In genomic region chr21:44018127-44018526, GRCh38 we compare ENCODE assay signal across 25 cellular contexts. TPM values are rescaled to one million over a fixed set of nuclear protein-coding genes. Genes with fewer than 3 reads are reported as not detected.
A peak's percentile ranks its signal among the peaks of the same experiment; 100 is the strongest.
DNase-seq lines count a peak whose midpoint lies in the region; ATAC-seq, FAIRE-seq and TF ChIP-seq lines count a peak whose summit lies in the region.
"Had no signal": no experiment of that assay in that cellular context is flagged by ENCODE, and none has a peak within 500 bp of the region (broad histone marks: within the 10 kb centered on the region; RNA-seq: fewer than 3 reads in every experiment).

No MANE protein-coding gene starts in this region.

- intact Hi-C loops in colonic mucosa (cut with DNase I) (no loop called here), pancreas (cut with DNase I) (no loop called here)

- no peak for TF ChIP-seq POLR2A in GM12891 (IDR thresholded peaks at IDR 0.05; ENCODE audit: low read depth, low read length)

- peaks cover 0 to 4% of the 10 kb centered on the region in 2 donors for H3K36me3 Mint-ChIP-seq in activated T-cell treated with anti-CD3 and anti-CD28 coated beads, Interleukin-2, amount 50 U/mL, for 72 hours (ENCODE audit: insufficient read depth in 2 of 2)
- H3K36me3 Mint-ChIP-seq in IgD-negative memory B cell, result no peaks in the 10 kb centered on the region
- peaks cover 23% of the 10 kb centered on the region for H3K36me3 Mint-ChIP-seq in activated naive CD8-positive, alpha-beta T cell treated with anti-CD3 and anti-CD28 coated beads, Interleukin-2, amount 50 U/mL, for 24 hours (ENCODE audit: low read depth)
- H3K36me3 Mint-ChIP-seq: brain, memory B cell had no signal

- no peak for TF ChIP-seq CTCF in smooth muscle cell (IDR thresholded peaks at IDR 0.05; ENCODE audit: borderline replicate concordance, insufficient read depth, poor library complexity, severe bottlenecking)
- TF ChIP-seq CTCF in colonic mucosa (IDR thresholded peaks at IDR 0.05), result no peak
- no peak for TF ChIP-seq CTCF in pancreas (IDR thresholded peaks at IDR 0.05)

- no peak overlapping the region for H3K4me2 ChIP-seq in smooth muscle cell

- H3K9ac ChIP-seq in smooth muscle cell (ENCODE audit: low read depth) (no peak overlapping the region), colonic mucosa (ENCODE audit: low read depth in 2 of 2, low read length in 2 of 2) (no peak overlapping the region)

- H3K27ac Mint-ChIP-seq in activated T-cell treated with anti-CD3 and anti-CD28 coated beads, Interleukin-2, amount 50 U/mL, for 72 hours, result peak overlapping the region; percentile 94
- H3K27ac Mint-ChIP-seq in IgD-negative memory B cell, result peak overlapping the region; percentile 72 to 89 (median 81)
- peak overlapping the region; percentile 50 for H3K27ac Mint-ChIP-seq in activated naive CD8-positive, alpha-beta T cell treated with anti-CD3 and anti-CD28 coated beads, Interleukin-2, amount 50 U/mL, for 24 hours
- H3K27ac Mint-ChIP-seq: brain had no signal

- no peaks in the 10 kb centered on the region for H3K9me3 ChIP-seq in smooth muscle cell (replicated peaks; ENCODE audit: low read depth)
- no peaks in the 10 kb centered on the region for H3K9me3 ChIP-seq in colonic mucosa
- no peaks in the 10 kb centered on the region for H3K9me3 ChIP-seq in pancreas
- H3K9me3 ChIP-seq: adrenal gland, heart right ventricle had no signal

- peak overlapping the region; percentile 11 for H3K27ac ChIP-seq in smooth muscle cell (ENCODE audit: low read depth)
- no peak overlapping the region for H3K27ac ChIP-seq in colonic mucosa
- H3K27ac ChIP-seq in pancreas, result no peak overlapping the region

- peaks cover 3% of the 10 kb centered on the region for H3K4me1 ChIP-seq in smooth muscle cell (ENCODE audit: low read depth)
- H3K4me1 ChIP-seq in colonic mucosa, result peaks cover 13% of the 10 kb centered on the region
- H3K4me1 ChIP-seq in pancreas, result peaks cover 6 to 25% (median 9%) of the 10 kb centered on the region in 3 donors

- no peak overlapping the region for H3K4me3 ChIP-seq in smooth muscle cell
- no peak overlapping the region for H3K4me3 ChIP-seq in colonic mucosa
- H3K4me3 ChIP-seq in pancreas, result no peak overlapping the region
- H3K4me3 ChIP-seq: adrenal gland, heart right ventricle had no signal

- H3K79me2 ChIP-seq in smooth muscle cell (ENCODE audit: low read depth), result peaks cover 98% of the 10 kb centered on the region

- DNase-seq in activated T-cell treated with anti-CD3 and anti-CD28 coated beads, Interleukin-2, amount 50 U/mL, for 72 hours, result no peak
- no peak for DNase-seq in activated T-cell treated with anti-CD3 and anti-CD28 coated beads, Interleukin-2, amount 50 U/mL, for 48 hours
- no peak for DNase-seq in activated naive CD8-positive, alpha-beta T cell treated with anti-CD3 and anti-CD28 coated beads, Interleukin-2, amount 50 U/mL, for 24 hours
- DNase-seq in smooth muscle cell (lab: John Stamatoyannopoulos, UW; ENCODE audit: unreplicated experiment) (no peak), GM12891 (ENCODE audit: insufficient read length, low spot score) (no peak), colonic mucosa (no peak), pancreas (no peak)
- DNase-seq: ACHN; activated CD4-positive, alpha-beta T cell treated with anti-CD3 and anti-CD28 coated beads, Interleukin-2, amount 50 U/mL, for 48 hours; activated T-cell treated with anti-CD3 and anti-CD28 coated beads, Interleukin-2, amount 50 U/mL, for 4 hours; C1 segment of cervical spinal cord; effector CD8-positive, alpha-beta T cell; foreskin fibroblast; heart right ventricle; NCI-H1048; NCI-H187; NCI-H526; nucleus accumbens; T-helper 9 cell had no signal

- no peaks in the 10 kb centered on the region for H3K9me3 Mint-ChIP-seq in activated T-cell treated with anti-CD3 and anti-CD28 coated beads, Interleukin-2, amount 50 U/mL, for 72 hours
- H3K9me3 Mint-ChIP-seq in IgD-negative memory B cell, result no peaks in the 10 kb centered on the region
- H3K9me3 Mint-ChIP-seq in activated naive CD8-positive, alpha-beta T cell treated with anti-CD3 and anti-CD28 coated beads, Interleukin-2, amount 50 U/mL, for 24 hours, result no peaks in the 10 kb centered on the region
- H3K9me3 Mint-ChIP-seq: activated T-cell treated with anti-CD3 and anti-CD28 coated beads, Interleukin-2, amount 50 U/mL, for 4 hours; brain; memory B cell had no signal

- H3K36me3 ChIP-seq in smooth muscle cell (ENCODE audit: low read depth) (no peaks in the 10 kb centered on the region), colonic mucosa (no peaks in the 10 kb centered on the region), pancreas (no peaks in the 10 kb centered on the region)
- H3K36me3 ChIP-seq: adrenal gland, heart right ventricle had no signal

- H3K27me3 ChIP-seq in smooth muscle cell (ENCODE audit: low read depth) (no peaks in the 10 kb centered on the region), colonic mucosa (no peaks in the 10 kb centered on the region), pancreas (no peaks in the 10 kb centered on the region)
- H3K27me3 ChIP-seq: adrenal gland, heart right ventricle had no signal

- no peak overlapping the region for H2AFZ ChIP-seq in smooth muscle cell (ENCODE audit: low read depth)

- H3K4me1 Mint-ChIP-seq in activated T-cell treated with anti-CD3 and anti-CD28 coated beads, Interleukin-2, amount 50 U/mL, for 72 hours (ENCODE audit: low read depth), result peaks cover 94% of the 10 kb centered on the region
- H3K4me1 Mint-ChIP-seq in IgD-negative memory B cell, result peaks cover 55 to 68% (median 67%) of the 10 kb centered on the region in 3 donors
- peaks cover 91% of the 10 kb centered on the region for H3K4me1 Mint-ChIP-seq in activated naive CD8-positive, alpha-beta T cell treated with anti-CD3 and anti-CD28 coated beads, Interleukin-2, amount 50 U/mL, for 24 hours

- WGBS in smooth muscle cell (ENCODE audit: low lambda C conversion rate), result 94% methylated on average over 5 of the region's 5 CpGs
- 89% methylated on average over 5 of the region's 5 CpGs for WGBS in pancreas, 2 donors

- no peak for ATAC-seq in activated T-cell treated with anti-CD3 and anti-CD28 coated beads, Interleukin-2, amount 50 U/mL, for 72 hours (replicated peaks in 1 of 2)
- no peak for ATAC-seq in activated naive CD8-positive, alpha-beta T cell treated with anti-CD3 and anti-CD28 coated beads, Interleukin-2, amount 50 U/mL, for 24 hours
- no peak for ATAC-seq in pancreas
- ATAC-seq: activated T-cell treated with anti-CD3 and anti-CD28 coated beads, Interleukin-2, amount 50 U/mL, for 4 hours; HCT116; heart right ventricle had no signal

- H3F3A ChIP-seq in smooth muscle cell (ENCODE audit: low read depth), result no peaks in the 10 kb centered on the region

- H3K4me3 Mint-ChIP-seq in activated T-cell treated with anti-CD3 and anti-CD28 coated beads, Interleukin-2, amount 50 U/mL, for 72 hours, result peak overlapping the region; percentile 25 to 72
- H3K4me3 Mint-ChIP-seq in IgD-negative memory B cell, result peak overlapping the region in 2 of 4 donors; percentile 41 to 56
- no peak overlapping the region for H3K4me3 Mint-ChIP-seq in activated naive CD8-positive, alpha-beta T cell treated with anti-CD3 and anti-CD28 coated beads, Interleukin-2, amount 50 U/mL, for 24 hours
- H3K4me3 Mint-ChIP-seq: activated T-cell treated with anti-CD3 and anti-CD28 coated beads, Interleukin-2, amount 50 U/mL, for 4 hours had no signal

- FAIRE-seq in GM12891 (lab: Jason Lieb, UNC) (no peak), pancreas (lab: Jason Lieb, UNC) (no peak)
- FAIRE-seq: RCC 7860 had no signal

- peaks cover 98% of the 10 kb centered on the region for H4K20me1 ChIP-seq in smooth muscle cell (ENCODE audit: low read depth)

- no peaks in the 10 kb centered on the region for H3K27me3 Mint-ChIP-seq in activated T-cell treated with anti-CD3 and anti-CD28 coated beads, Interleukin-2, amount 50 U/mL, for 72 hours (ENCODE audit: low read depth)
- no peaks in the 10 kb centered on the region for H3K27me3 Mint-ChIP-seq in IgD-negative memory B cell
- H3K27me3 Mint-ChIP-seq in activated naive CD8-positive, alpha-beta T cell treated with anti-CD3 and anti-CD28 coated beads, Interleukin-2, amount 50 U/mL, for 24 hours, result no peaks in the 10 kb centered on the region
- H3K27me3 Mint-ChIP-seq: memory B cell had no signal

TF ChIP-seq in GM12891, 5 proteins besides CTCF, POLR2A, EP300 and RAD21:
- TF ChIP-seq PAX5 (IDR thresholded peaks at IDR 0.05; ENCODE audit: insufficient read depth, low read length, severe bottlenecking), result no peak
- TF ChIP-seq POU2F2 (IDR thresholded peaks at IDR 0.05; ENCODE audit: low read depth, low read length), result no peak
- no peak for TF ChIP-seq POLR2AphosphoS5 (IDR thresholded peaks at IDR 0.05; ENCODE audit: low read depth, low read length)
- TF ChIP-seq SPI1 (IDR thresholded peaks at IDR 0.05; ENCODE audit: low read depth, low read length), result no peak
- no peak for TF ChIP-seq TAF1 (IDR thresholded peaks at IDR 0.05; ENCODE audit: low read depth, low read length)

RNA-seq across cellular contexts. Expression of gene TRAPPC10, which starts 6.0 kb away (rescaled TPM):
- 10 to 100 TPM; 53.5 to 72.6 TPM for total RNA-seq in activated T-cell treated with anti-CD3 and anti-CD28 coated beads, Interleukin-2, amount 50 U/mL, for 72 hours
- polyA plus RNA-seq in IgD-negative memory B cell, result 17.9 TPM
- total RNA-seq in smooth muscle cell, result 16.9 and 24.6 TPM in 2 replicates
- 7.9 and 12.3 TPM in 2 replicates for polyA plus RNA-seq in smooth muscle cell
- 14.0 TPM for polyA plus RNA-seq in GM12891 (2012; ENCODE audit: low read depth, missing spikeins)
- total RNA-seq in colonic mucosa, result 10 to 100 TPM; 46.6 to 50.2 TPM
- 10 to 100 TPM in 5 of 6 donors, 1 to 10 TPM in 1; 8.9 to 19.1 (median 12.3) TPM for total RNA-seq in pancreas
- polyA plus RNA-seq in pancreas, result 1 to 10 TPM; 7.2 to 7.8 TPM
